Comparison of ENCODE assay signal across 10 cellular contexts in the genomic region with DNA sequence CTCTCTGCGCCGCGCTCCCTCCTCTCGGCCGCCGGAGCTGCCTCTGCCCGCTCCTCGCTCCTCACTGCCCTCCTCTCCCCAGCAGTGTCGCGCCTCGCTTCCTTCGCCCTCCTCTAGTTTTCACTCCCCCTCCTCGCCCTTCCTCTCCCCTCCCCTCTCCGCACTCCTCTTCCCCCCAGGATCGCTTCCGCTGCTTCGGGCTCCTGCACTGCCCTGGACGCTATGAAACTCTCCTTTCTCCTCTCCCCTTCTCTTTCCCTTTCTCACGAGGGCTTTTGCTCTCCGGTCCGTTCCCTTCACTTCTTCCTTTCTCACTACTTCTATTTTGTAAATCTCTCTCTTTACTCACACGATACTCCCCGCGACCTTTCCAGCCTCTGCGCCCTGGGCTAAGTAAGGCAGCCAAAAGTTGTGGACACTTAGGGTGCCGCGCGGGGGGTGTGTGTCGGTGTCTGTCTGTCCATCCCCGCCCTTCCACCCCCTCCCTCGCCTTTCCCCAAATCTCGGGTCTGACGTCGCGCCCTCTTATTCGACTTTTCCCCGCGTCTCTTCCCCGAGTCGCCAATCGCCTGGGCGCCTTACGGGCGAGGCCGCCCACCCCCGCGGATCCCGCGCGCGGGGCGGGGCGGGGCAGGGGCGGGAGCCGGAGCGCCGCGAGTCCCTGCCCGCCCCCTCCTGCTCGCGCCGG. TPM values are rescaled to one million over a fixed set of nuclear protein-coding genes. Genes with fewer than 3 reads are reported as not detected.
A peak's percentile ranks its signal among the peaks of the same experiment; 100 is the strongest.
DNase-seq lines count a peak whose midpoint lies in the region; ATAC-seq, FAIRE-seq and TF ChIP-seq lines count a peak whose summit lies in the region.
"Had no signal": no experiment of that assay in that cellular context is flagged by ENCODE, and none has a peak within 500 bp of the region (broad histone marks: within the 10 kb centered on the region; RNA-seq: fewer than 3 reads in every experiment).

TSS of gene IRX3 (minus strand) at position 458 of the 688 bp plus-strand sequence. CDS start 737 bp downstream, outside the sequence.

- H3K4me3 ChIP-seq in A549, result peak within 1 kb of the TSS; percentile 80
- peak within 1 kb of the TSS; percentile 88 for H3K4me3 ChIP-seq in adipocyte (ENCODE audit: low read length)
- H3K4me3 ChIP-seq in left ventricle myocardium inferior, result peak within 1 kb of the TSS; percentile 83
- H3K4me3 ChIP-seq in prostate gland, result peak within 1 kb of the TSS; percentile 54 to 87

- H3K9ac ChIP-seq in adipocyte (ENCODE audit: low read length), result peak within 1 kb of the TSS; percentile 90

- H3K4me1 ChIP-seq in A549, result peaks cover 20% of the 10 kb centered on the region; the same call in 1 of the 3 replicates
- H3K4me1 ChIP-seq in adipocyte (ENCODE audit: control insufficient read depth, insufficient read depth, low read length), result no peaks in the 10 kb centered on the region
- peaks cover 56% of the 10 kb centered on the region for H3K4me1 ChIP-seq in left ventricle myocardium inferior
- no peaks in the 10 kb centered on the region for H3K4me1 ChIP-seq in prostate gland (replicated peaks)

- peak; percentile 87 to 88 for DNase-seq in A549 (ENCODE audit: low read depth in 1 of 2, low spot score in 1 of 2)
- DNase-seq in GM20000 (ENCODE audit: low spot score), result peak; percentile 60
- DNase-seq in NCI-H446 (lab: John Stamatoyannopoulos, UW), result peak; percentile 65 to 87
- peak; percentile 98 for DNase-seq in adipocyte (ENCODE audit: low read depth)
- DNase-seq in left ventricle myocardium inferior, result peak; percentile 93
- DNase-seq in prostate gland (ENCODE audit: low spot score), result peak; percentile 95
- DNase-seq in stimulated activated CD4-positive, alpha-beta T cell treated with anti-CD3 and anti-CD28 coated beads, Interleukin-12 subunit alpha, Interleukin-12 subunit beta, amount 100 ng/mL, for 4 hours, result no peak

- intact Hi-C loops in left ventricle myocardium inferior (cut with micrococcal nuclease), result loop anchor here (10.0 kb wide), 1 partner anchor 528 kb away; no protein-coding TSS in a partner anchor
- intact Hi-C loops in prostate gland (cut with DNase I), result loop anchor here (10.0 kb wide), 1 partner anchor 372 kb away; no protein-coding TSS in a partner anchor

- CTCF ChIA-PET in A549 (lab: Yijun Ruan, JAX), result interaction anchor here (0.6 to 2.3 kb wide), 5 partner anchors 209 to 735 kb away, joined by 3 to 8 read pairs (median 3); no protein-coding TSS in a partner anchor

- H3K27ac ChIP-seq in A549, result peak within 1 kb of the TSS; percentile 84 to 92
- H3K27ac ChIP-seq in left ventricle myocardium inferior (replicated peaks), result peak within 1 kb of the TSS; percentile 93
- H3K27ac ChIP-seq in prostate gland, result peak within 1 kb of the TSS; percentile 97 to 98
- H3K27ac ChIP-seq: neutrophil had no signal

- H3K27me3 ChIP-seq in adipocyte (replicated peaks; ENCODE audit: control insufficient read depth, insufficient read depth, low read length) (no peaks in the 10 kb centered on the region), left ventricle myocardium inferior (ENCODE audit: low read depth) (peaks cover 81% of the 10 kb centered on the region), prostate gland (replicated peaks; ENCODE audit: insufficient read depth) (no peaks in the 10 kb centered on the region)

- no peak for FAIRE-seq in A549 (lab: Jason Lieb, UNC)
- FAIRE-seq: GM18507 had no signal

- no peak for TF ChIP-seq RAD21 in A549 (conservative IDR thresholded peaks at IDR 0.05 in 1 of 2, IDR thresholded peaks at IDR 0.05 in 1 of 2)

- H3K9me3 ChIP-seq in A549 (no peaks in the 10 kb centered on the region), adipocyte (ENCODE audit: control insufficient read depth, low read length) (no peaks in the 10 kb centered on the region), left ventricle myocardium inferior (replicated peaks) (no peaks in the 10 kb centered on the region), prostate gland (no peaks in the 10 kb centered on the region)
- H3K9me3 ChIP-seq: neutrophil had no signal

- POLR2A ChIA-PET in A549 (lab: Yijun Ruan, JAX), result interaction anchor here (1.3 to 3.5 kb wide), 3 partner anchors 643 to 650 kb away, joined by 5 to 14 read pairs (median 5); partner anchors contain the start of gene IRX5

- TF ChIP-seq POLR2A in A549 (IDR thresholded peaks at IDR 0.05; ENCODE audit: low read length) (peak; percentile 14; the same call in 1 of the 2 replicates), prostate gland (IDR thresholded peaks at IDR 0.05) (peak; percentile 54)

- TF ChIP-seq CTCF in A549 (IDR thresholded peaks at IDR 0.05) (no peak), GM20000 (IDR thresholded peaks at IDR 0.05; ENCODE audit: extremely low read depth, missing control alignments) (no peak), left ventricle myocardium inferior (IDR thresholded peaks at IDR 0.05; ENCODE audit: borderline replicate concordance) (no peak), prostate gland (IDR thresholded peaks at IDR 0.05) (peak in 1 of 4 experiments; percentile 11)

- H3K4me2 ChIP-seq in A549, result peak within 1 kb of the TSS; percentile 92

- ATAC-seq in A549, result peak; percentile 68 to 81
- ATAC-seq in HG03095 (IDR thresholded peaks at IDR 0.05; ENCODE audit: unreplicated experiment), result no peak

- WGBS in A549 (ENCODE audit: missing lambda C conversion rate), result 2% methylated on average over 29 of the region's 62 CpGs
- WGBS in prostate gland, result under 1% methylated on average over 56 of the region's 62 CpGs

- TF ChIP-seq EP300 in A549 (IDR thresholded peaks at IDR 0.05), result no peak

- no peaks in the 10 kb centered on the region for H3K36me3 ChIP-seq in adipocyte (ENCODE audit: control insufficient read depth, insufficient read depth, low read length, severe bottlenecking)
- H3K36me3 ChIP-seq in left ventricle myocardium inferior, result peaks cover 11% of the 10 kb centered on the region
- H3K36me3 ChIP-seq in prostate gland, result peaks cover 0 to 6% of the 10 kb centered on the region in 2 donors
- H3K36me3 ChIP-seq: neutrophil had no signal

TF ChIP-seq in A549, 52 proteins besides CTCF, POLR2A, EP300 and RAD21 (continues in another document):
- TF ChIP-seq NPAS2 (CRISPR knock-in tag; IDR thresholded peaks at IDR 0.05; ENCODE audit: borderline replicate concordance) (no peak), SMC3 (IDR thresholded peaks at IDR 0.05) (no peak; the same call in 2 of the 3 replicates), CEBPB (IDR thresholded peaks at IDR 0.05) (no peak), GATA3 (IDR thresholded peaks at IDR 0.05; ENCODE audit: borderline replicate concordance) (no peak), PHF8 (IDR thresholded peaks at IDR 0.05; ENCODE audit: borderline replicate concordance, low read depth) (0 out of 2 replicates have a peak, but pooled peaks have one; percentile 49), MAZ (IDR thresholded peaks at IDR 0.05; ENCODE audit: borderline replicate concordance, low read depth, low read length) (no peak), CBX8 (IDR thresholded peaks at IDR 0.05) (no peak), ESRRA (IDR thresholded peaks at IDR 0.05; ENCODE audit: borderline replicate concordance, low read length) (no peak), CHD2 (IDR thresholded peaks at IDR 0.05; ENCODE audit: low read length, partially characterized antibody) (no peak), POLR2AphosphoS2 (conservative IDR thresholded peaks at IDR 0.05; ENCODE audit: low read length) (no peak), HDAC2 (IDR thresholded peaks at IDR 0.05) (0 out of 2 replicates have a peak, but pooled peaks have one; percentile 36), JUNB (IDR thresholded peaks at IDR 0.05) (no peak), TP53 (CRISPR knock-in tag; IDR thresholded peaks at IDR 0.05) (no peak), FOXS1 (CRISPR knock-in tag; IDR thresholded peaks at IDR 0.05) (no peak), SREBF2 (IDR thresholded peaks at IDR 0.05) (no peak), MAX (IDR thresholded peaks at IDR 0.05) (peak; percentile 21; the same call in 1 of the 2 replicates), CHD4 (IDR thresholded peaks at IDR 0.05; ENCODE audit: borderline replicate concordance) (no peak), BCL3 (IDR thresholded peaks at IDR 0.05) (no peak), ELK1 (IDR thresholded peaks at IDR 0.05; ENCODE audit: low read depth, low read length) (no peak)

RNA-seq across cellular contexts. Expression of gene IRX3, which starts in this region (rescaled TPM):
- polyA plus RNA-seq in A549 (2011; rRNA removed) (0.54 and 1.7 TPM in 2 replicates), A549 (2017; fragmentation: RNase III; extraction: RNeasy Plus Mini Kit Qiagen cat#74134 plus additional on column Dnase treatment) (2.6 to 3.7 TPM (median 3.2 TPM) in 3 replicates)
- 1.9 and 2.7 TPM in 2 replicates for polyA plus RNA-seq in A549 (2012; cell fraction: cytosol; rRNA removed)
- polyA plus RNA-seq in A549 (2012; cell fraction: nucleus; rRNA removed), result 2.8 and 3.4 TPM in 2 replicates
- polyA minus RNA-seq in A549 (2011; rRNA and poly(A)+ RNA removed), result 0.45 and 0.54 TPM in 2 replicates
- total RNA-seq in left ventricle myocardium inferior (94.4 TPM), prostate gland (10 to 100 TPM; 33.2 to 95.1 TPM)
